ENCODE assay signal across 1 cellular context in the genomic region with DNA sequence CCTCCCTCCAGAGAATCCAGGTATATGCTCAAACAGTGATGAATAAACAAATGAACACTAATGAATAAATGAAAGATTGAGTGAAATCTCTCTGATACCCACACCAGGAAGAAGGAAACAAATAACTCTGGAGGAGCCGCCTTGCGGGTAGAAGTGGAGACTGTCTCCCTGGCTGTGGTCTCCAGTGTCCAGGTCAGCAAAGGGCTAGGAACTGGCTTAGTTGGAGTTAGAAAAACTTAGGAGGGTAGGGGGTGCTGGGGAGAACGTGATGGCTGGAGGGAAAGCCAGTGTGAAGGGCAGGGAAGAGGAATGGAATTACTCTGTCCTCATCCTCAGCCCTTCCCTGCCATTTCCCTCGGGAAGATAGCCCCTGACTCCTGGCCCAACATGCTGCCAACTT.
TF ChIP-seq lines count a peak whose summit lies in the region.

No MANE protein-coding gene starts in this region.

TF ChIP-seq in endothelial cell of umbilical vein, 7 proteins besides CTCF, POLR2A, EP300 and RAD21:
- TF ChIP-seq EZH2 (IDR thresholded peaks at IDR 0.05; ENCODE audit: borderline replicate concordance, low read depth, low read length, severe bottlenecking) (no peak), MYC (IDR thresholded peaks at IDR 0.05; ENCODE audit: low read depth, low read length) (no peak), JUN (IDR thresholded peaks at IDR 0.05; ENCODE audit: borderline replicate concordance, insufficient read depth, insufficient read length, low read depth) (no peak), POLR2AphosphoS5 (IDR thresholded peaks at IDR 0.05; ENCODE audit: insufficient read depth, low read depth, low read length) (no peak), GATA2 (IDR thresholded peaks at IDR 0.05; ENCODE audit: insufficient read depth, insufficient read length, low read depth, low read length) (no peak), FOS (IDR thresholded peaks at IDR 0.05; ENCODE audit: borderline replicate concordance, insufficient read depth, low read length) (no peak)
- TF ChIP-seq, protein P1, sequence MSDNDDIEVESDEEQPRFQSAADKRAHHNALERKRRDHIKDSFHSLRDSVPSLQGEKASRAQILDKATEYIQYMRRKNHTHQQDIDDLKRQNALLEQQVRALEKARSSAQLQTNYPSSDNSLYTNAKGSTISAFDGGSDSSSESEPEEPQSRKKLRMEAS (IDR thresholded peaks at IDR 0.05; ENCODE audit: insufficient read depth, insufficient read length): no peak
